Comparison of ENCODE assay signal across 21 cellular contexts in genomic region chr15:91751611-91752010, GRCh38.
"Had no signal": no experiment of that assay in that cellular context is flagged by ENCODE, and none has a peak within 500 bp of the region (broad histone marks: within the 10 kb centered on the region; RNA-seq: fewer than 3 reads in every experiment).

No MANE protein-coding gene starts in this region.

- H3K27me3 ChIP-seq: gastrocnemius medialis, right atrium auricular region, stomach, suprapubic skin, transverse colon, uterus had no signal

- DNase-seq: activated CD4-positive, alpha-beta T cell treated with anti-CD3 and anti-CD28 coated beads for 36 hours; activated CD4-positive, CD25-positive, alpha-beta regulatory T cell; activated CD8-positive, alpha-beta T cell treated with anti-CD3 and anti-CD28 coated beads, Interleukin-2, amount 10 ng/mL, durations not matched to agents 7 days and 5 days; activated naive CD4-positive, alpha-beta T cell treated with Interleukin-2 at 50 U/mL for 16 hours; activated T-cell treated with anti-CD3 and anti-CD28 coated beads for 4 hours; activated T-cell treated with anti-CD3 and anti-CD28 coated beads, Interleukin-2, amount 50 U/mL, for 72 hours; aorta; dermis blood vessel endothelial cell; effector CD8-positive, alpha-beta T cell; gastrocnemius medialis; kidney; naive thymus-derived CD8-positive, alpha-beta T cell; stimulated activated CD4-positive, alpha-beta T cell treated with anti-CD3 and anti-CD28 coated beads, Interleukin-2, amount 100 ng/mL, for 24 hours; stimulated activated naive B cell treated with anti-CD40 and anti-IgM and Interleukin-4, amounts not matched to agents 10 μg/mL and 1 μg/mL and 100 μg/mL, for 72 hours; stomach; transverse colon; uterus had no signal

- H3K27ac ChIP-seq: epithelial cell of prostate, gastrocnemius medialis, hepatocyte, right atrium auricular region, stomach, suprapubic skin, transverse colon, uterus had no signal
